In genomic region chr9:81058776-81059175, GRCh38 we compare ENCODE assay signal across 16 cellular contexts.
A peak's percentile ranks its signal among the peaks of the same experiment; 100 is the strongest.
DNase-seq lines count a peak whose midpoint lies in the region; ATAC-seq, FAIRE-seq and TF ChIP-seq lines count a peak whose summit lies in the region.
"Had no signal": no experiment of that assay in that cellular context is flagged by ENCODE, and none has a peak within 500 bp of the region (broad histone marks: within the 10 kb centered on the region; RNA-seq: fewer than 3 reads in every experiment).

No MANE protein-coding gene starts in this region.

- H3K27ac ChIP-seq in vagina: no peak overlapping the region
- H3K27ac ChIP-seq: BLaER1 treated with 17β-estradiol and CSF1 and Interleukin-3, amounts not matched to agents 10 nM and 100 nM had no signal

- CTCF ChIA-PET in activated CD4-positive, alpha-beta T cell treated with anti-CD3 and anti-CD28 coated beads for 36 hours (lab: Charles Lee): interaction anchor here (0.7 kb wide), 1 partner anchor 57 kb away, joined by 4 read pairs; no protein-coding TSS in a partner anchor

- no peak for FAIRE-seq in bronchial epithelial cell (lab: Jason Lieb, UNC)
- FAIRE-seq: A204.1, GM12878, H1 had no signal

- H3K27ac Mint-ChIP-seq in activated CD4-positive, alpha-beta T cell treated with anti-CD3 and anti-CD28 coated beads for 36 hours: no peak overlapping the region
- H3K27ac Mint-ChIP-seq: B cell; CD8-positive, alpha-beta T cell; H9 had no signal

- H3K36me3 Mint-ChIP-seq in activated CD4-positive, alpha-beta T cell treated with anti-CD3 and anti-CD28 coated beads for 36 hours (ENCODE audit: low read depth): no peaks in the 10 kb centered on the region
- H3K36me3 Mint-ChIP-seq: CD8-positive, alpha-beta T cell had no signal

- peaks cover 13% of the 10 kb centered on the region for H3K9me3 Mint-ChIP-seq in activated CD4-positive, alpha-beta T cell treated with anti-CD3 and anti-CD28 coated beads for 36 hours (ENCODE audit: low read depth)

- H3K4me1 ChIP-seq in vagina: no peaks in the 10 kb centered on the region

- intact Hi-C loops in activated CD4-positive, alpha-beta T cell treated with anti-CD3 and anti-CD28 coated beads for 36 hours (cut with DNase I, micrococcal nuclease): no loop called here
- intact Hi-C loops in vagina (cut with DNase I): no loop called here

- H3K4me1 Mint-ChIP-seq in activated CD4-positive, alpha-beta T cell treated with anti-CD3 and anti-CD28 coated beads for 36 hours: no peaks in the 10 kb centered on the region
- H3K4me1 Mint-ChIP-seq: B cell, H9 had no signal

- DNase-seq in ELR (ENCODE audit: low read depth) (peak; percentile 18), bronchial epithelial cell (ENCODE audit: low read depth) (peak; percentile 45), kidney tubule cell (ENCODE audit: low spot score) (peak; percentile 55), NCI-H748 (lab: John Stamatoyannopoulos, UW; ENCODE audit: unreplicated experiment) (no peak), vagina (ENCODE audit: extremely low spot score in 2 of 2) (no peak), cerebellar cortex (ENCODE audit: low spot score) (no peak)
- DNase-seq in activated CD4-positive, alpha-beta T cell treated with anti-CD3 and anti-CD28 coated beads for 36 hours: no peak
- DNase-seq: Calu3; CD8-positive, alpha-beta T cell; DMS79 treated with DMSO at 0.1 percent for 48 hours; H9 had no signal

- TF ChIP-seq CTCF in bronchial epithelial cell (IDR thresholded peaks at IDR 0.05; ENCODE audit: insufficient read depth, low read length, severe bottlenecking) (no peak), vagina (IDR thresholded peaks at IDR 0.05) (no peak)

- POLR2A ChIA-PET in activated CD4-positive, alpha-beta T cell treated with anti-CD3 and anti-CD28 coated beads for 36 hours (lab: Charles Lee): no interaction called here

- no peak overlapping the region for H3K4me3 ChIP-seq in bronchial epithelial cell (ENCODE audit: low read depth, low read length)
- H3K4me3 ChIP-seq in vagina: no peak overlapping the region
- H3K4me3 ChIP-seq: BLaER1 treated with 17β-estradiol and CSF1 and Interleukin-3, amounts not matched to agents 10 nM and 100 nM; GM12878 had no signal

- H3K36me3 ChIP-seq in bronchial epithelial cell (ENCODE audit: control insufficient read depth, insufficient read depth, low read length): no peaks in the 10 kb centered on the region
- H3K36me3 ChIP-seq in vagina: no peaks in the 10 kb centered on the region

- ATAC-seq in activated CD4-positive, alpha-beta T cell treated with anti-CD3 and anti-CD28 coated beads for 36 hours: no peak
- ATAC-seq: CD8-positive, alpha-beta T cell; GM12878 had no signal

- H3K27me3 Mint-ChIP-seq in activated CD4-positive, alpha-beta T cell treated with anti-CD3 and anti-CD28 coated beads for 36 hours: no peaks in the 10 kb centered on the region
- H3K27me3 Mint-ChIP-seq: B cell had no signal

- no peak for TF ChIP-seq POLR2A in vagina (IDR thresholded peaks at IDR 0.05)

- no peak overlapping the region for H3K4me3 Mint-ChIP-seq in activated CD4-positive, alpha-beta T cell treated with anti-CD3 and anti-CD28 coated beads for 36 hours
- H3K4me3 Mint-ChIP-seq: B cell; CD8-positive, alpha-beta T cell; H9 had no signal

- no peaks in the 10 kb centered on the region for H3K9me3 ChIP-seq in vagina

- H3K27me3 ChIP-seq in bronchial epithelial cell (ENCODE audit: control insufficient read depth, insufficient read depth, low read length) (no peaks in the 10 kb centered on the region), vagina (no peaks in the 10 kb centered on the region)
- H3K27me3 ChIP-seq: BLaER1 treated with 17β-estradiol and CSF1 and Interleukin-3, amounts not matched to agents 10 nM and 100 nM had no signal

Comparison
In these comparisons a context has a peak if more than half of its experiments do, and no peak if none do; other contexts are left out.
1. DNase-seq: peak in ELR (single experiment), bronchial epithelial cell (single experiment) and kidney tubule cell (single experiment); none in activated CD4-positive, alpha-beta T cell treated with anti-CD3 and anti-CD28 coated beads for 36 hours (single experiment), NCI-H748 (single experiment), vagina (0 of 2) and cerebellar cortex (single experiment).